Comparison of ENCODE assay signal across 22 cellular contexts in genomic region chr11:5923789-5924188, GRCh38.
DNase-seq lines count a peak whose midpoint lies in the region; ATAC-seq lines count a peak whose summit lies in the region.
"Had no signal": no experiment of that assay in that cellular context is flagged by ENCODE, and none has a peak within 500 bp of the region (broad histone marks: within the 10 kb centered on the region; RNA-seq: fewer than 3 reads in every experiment).

No MANE protein-coding gene starts in this region.

- peak; percentile 30 for DNase-seq in kidney tubule cell (ENCODE audit: low spot score)
- no peak for DNase-seq in NCI-H1092 (lab: John Stamatoyannopoulos, UW)
- no peak for DNase-seq in NCI-H146 treated with DMSO at 0.1 percent for 48 hours (lab: John Stamatoyannopoulos, UW; ENCODE audit: unreplicated experiment)
- DNase-seq in ecto neural progenitor cell (ENCODE audit: low spot score): no peak
- DNase-seq in effector CD8-positive, alpha-beta T cell (lab: John Stamatoyannopoulos, UW): no peak
- DNase-seq: activated B cell treated with CpG ODN at 0.5 μM for 24 hours; CD4-positive, CD25-positive, alpha-beta regulatory T cell; colonic mucosa; DMS 273 treated with DMSO at 0.1 percent for 48 hours; mesenchymal stem cell; NCI-H1436; NCI-H2171; NCI-H524; nucleus accumbens; retina; RPMI8226; SK-N-SH; stimulated activated CD4-positive, alpha-beta T cell treated with anti-CD3 and anti-CD28 coated beads, Interleukin-4, amount 100 ng/mL, for 4 hours; thyroid gland had no signal

- ATAC-seq in GM21381 (IDR thresholded peaks at IDR 0.05; ENCODE audit: unreplicated experiment) (peak; percentile 22), HG02642 (IDR thresholded peaks at IDR 0.05; ENCODE audit: poor library complexity, unreplicated experiment) (peak; percentile 15), HG03575 (IDR thresholded peaks at IDR 0.05; ENCODE audit: extremely low read depth, insufficient number of reproducible peaks, low FRiP score, unreplicated experiment) (peak; percentile 20)
